In the genomic region with DNA sequence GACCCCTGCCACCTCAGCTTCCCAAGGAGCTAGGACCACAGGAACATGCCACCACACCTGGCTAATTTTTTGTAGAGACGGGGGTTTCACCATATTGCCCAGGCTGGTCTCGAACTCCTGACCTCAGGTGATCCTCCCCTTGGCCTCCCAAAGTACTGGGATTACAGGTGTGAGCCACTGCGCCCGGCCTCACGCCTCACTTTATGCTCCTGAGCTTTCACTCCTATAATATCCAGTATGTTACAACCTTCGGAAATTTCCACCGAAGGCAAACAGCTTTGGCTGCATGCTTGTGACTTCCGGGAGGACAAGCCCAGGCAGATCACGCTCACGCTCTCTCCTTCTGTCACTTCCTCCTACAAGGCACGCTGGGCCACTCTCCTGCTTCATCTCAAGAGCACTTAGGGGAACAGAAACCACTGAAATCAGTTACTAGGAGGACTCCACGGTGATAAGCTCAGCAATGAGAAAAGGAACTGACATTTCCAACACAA, we compare ENCODE assay signal across 8 cellular contexts. TPM values are rescaled to one million over a fixed set of nuclear protein-coding genes. Genes with fewer than 3 reads are reported as not detected.
DNase-seq lines count a peak whose midpoint lies in the region; ATAC-seq and TF ChIP-seq lines count a peak whose summit lies in the region.

No MANE protein-coding gene starts in this region.

- H3K4me3 ChIP-seq in GM12864 (ENCODE audit: low read depth, low read length) (no peak overlapping the region), HUES6 (ENCODE audit: low read depth, low read length) (no peak overlapping the region), stomach (no peak overlapping the region)

- H3K36me3 ChIP-seq in HUES6 (ENCODE audit: control insufficient read depth, insufficient read depth, low read length) (peaks cover 57% of the 10 kb centered on the region), stomach (peaks cover 26 to 60% (median 51%) of the 10 kb centered on the region in 4 donors)

- intact Hi-C loops in stomach (cut with DNase I; ENCODE audit: low total_unique reads): no loop called here

- H3K27me3 ChIP-seq in HUES6 (ENCODE audit: control insufficient read depth, insufficient read depth, low read length) (no peaks in the 10 kb centered on the region), stomach (no peaks in the 10 kb centered on the region)

- H3K9ac ChIP-seq in HUES6 (ENCODE audit: low read length): no peak overlapping the region

- H3K27ac ChIP-seq in HUES6 (ENCODE audit: low read depth, low read length): peak overlapping the region; percentile 34; the same call in 1 of the 2 replicates
- H3K27ac ChIP-seq in caudate nucleus (ENCODE audit: low read depth, low read length): peak overlapping the region; percentile 87
- H3K27ac ChIP-seq in stomach: peak overlapping the region in 4 of 5 donors; percentile 26 to 66 (median 47)

- peak; percentile 56 for ATAC-seq in GM21390 (IDR thresholded peaks at IDR 0.05; ENCODE audit: unreplicated experiment)

- TF ChIP-seq POLR2A in stomach (IDR thresholded peaks at IDR 0.05) (no peak), erythroblast (IDR thresholded peaks at IDR 0.05; ENCODE audit: low read length) (no peak)

- no peaks in the 10 kb centered on the region for H3K9me3 ChIP-seq in HUES6 (ENCODE audit: control insufficient read depth, insufficient read depth, low read depth, low read length)
- no peaks in the 10 kb centered on the region for H3K9me3 ChIP-seq in stomach

- TF ChIP-seq CTCF in GM12864 (IDR thresholded peaks at IDR 0.05; ENCODE audit: low read depth, low read length, missing control alignments): no peak
- no peak for TF ChIP-seq CTCF in stomach (IDR thresholded peaks at IDR 0.05)

- no peaks in the 10 kb centered on the region for H3K4me1 ChIP-seq in HUES6 (ENCODE audit: control insufficient read depth, insufficient read depth, low read length)
- peaks cover 9 to 32% (median 23%) of the 10 kb centered on the region in 4 donors for H3K4me1 ChIP-seq in stomach

- no peak for TF ChIP-seq EP300 in stomach (IDR thresholded peaks at IDR 0.05)

- DNase-seq in GM12864 (ENCODE audit: low read depth) (peak; percentile 98), caudate nucleus (lab: John Stamatoyannopoulos, UW) (peak in 13 of 61 donors; percentile 8 to 39 (median 28)), stomach (peak; percentile 40), RKO (ENCODE audit: low spot score) (no peak), erythroblast (lab: John Stamatoyannopoulos, UW) (no peak)
- DNase-seq in effector CD8-positive, alpha-beta T cell (lab: John Stamatoyannopoulos, UW): no peak

- 82 to 87% (median 84%) methylated on average over 12 of the region's 12 CpGs for WGBS in stomach, 5 donors

RNA-seq across cellular contexts. Expression of a gene that starts 4.4 kb away (rescaled TPM):
- total RNA-seq in stomach: 100 to 1,000 TPM in 1 of 5 donors, 10 to 100 TPM in 4; 12.8 to 469 (median 25.0) TPM
- polyA plus RNA-seq in stomach: 10 to 100 TPM; 25.8 to 36.0 (median 28.7) TPM

RNA-seq across cellular contexts. Expression of a gene that starts 4.8 kb away (rescaled TPM):
- total RNA-seq in stomach: 10 to 100 TPM in 4 of 5 donors, 1 to 10 TPM in 1; 9.9 to 19.1 (median 17.1) TPM
- 10 to 100 TPM; 17.4 to 22.3 (median 18.7) TPM for polyA plus RNA-seq in stomach

RNA-seq across cellular contexts. Expression of a gene that starts 4.9 kb away (rescaled TPM):
- total RNA-seq in stomach: 1 to 10 TPM in 3 of 5 donors, not detected in 2; 4.6 to 8.1 (median 6.2) TPM
- polyA plus RNA-seq in stomach: 10 to 100 TPM; 15.9 to 37.1 (median 28.6) TPM

Comparison
In these comparisons a context has a peak if more than half of its experiments do, and no peak if none do; other contexts are left out.
1. DNase-seq: peak in GM12864 (single experiment) and stomach (single experiment); none in RKO (single experiment), erythroblast (0 of 2) and effector CD8-positive, alpha-beta T cell (single experiment).
2. H3K27ac ChIP-seq: peak in every context shown above with its lines; median percentile 87 in caudate nucleus; 47 in stomach; 34 in HUES6.